9 cellular contexts compared by ENCODE assay signal in the genomic region with DNA sequence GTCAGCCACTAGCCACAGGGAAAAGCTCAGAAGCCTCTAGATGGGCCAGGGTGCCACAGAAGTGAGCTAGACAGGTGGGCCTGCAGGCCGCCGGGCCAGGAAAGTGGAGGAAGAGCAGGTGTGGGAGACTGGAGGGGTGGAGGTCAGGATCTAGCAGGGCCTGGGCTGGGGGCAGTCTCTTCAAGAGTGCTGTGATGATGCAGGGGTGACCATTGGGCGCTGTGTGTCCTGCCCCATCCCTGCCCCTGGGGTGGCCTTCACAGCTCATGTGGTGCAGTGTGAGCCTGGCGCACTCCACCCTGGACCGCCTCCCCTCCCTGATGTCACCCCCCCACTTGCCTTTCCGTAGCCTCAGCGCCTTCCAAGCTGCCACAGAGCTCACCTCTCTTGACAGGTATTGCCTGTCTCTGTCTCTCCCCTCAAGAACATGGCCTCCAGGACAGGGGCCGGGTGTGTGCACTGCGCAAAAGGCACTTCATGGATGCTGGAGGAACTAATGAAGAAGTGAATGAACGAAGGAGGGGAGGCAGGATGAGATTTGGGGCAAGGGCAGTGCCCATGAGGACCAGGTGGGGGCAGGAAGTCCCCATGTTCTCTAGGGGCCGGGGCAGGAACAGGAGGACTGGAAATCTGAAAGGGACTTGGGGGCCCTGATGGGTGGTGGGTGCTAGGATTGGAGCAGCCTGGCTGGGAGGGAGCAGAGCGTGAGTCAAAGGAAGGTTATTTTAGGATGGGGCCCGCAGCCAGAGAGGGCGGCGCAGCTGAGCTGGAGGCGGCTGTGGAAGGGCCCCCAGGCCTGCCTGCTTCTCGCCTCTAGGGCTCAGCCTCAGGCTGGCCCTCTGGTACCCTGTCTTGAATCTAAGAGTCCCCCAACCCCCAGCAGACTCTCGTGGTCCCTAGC. TPM values are rescaled to one million over a fixed set of nuclear protein-coding genes. Genes with fewer than 3 reads are reported as not detected.
DNase-seq lines count a peak whose midpoint lies in the region; ATAC-seq, FAIRE-seq and TF ChIP-seq lines count a peak whose summit lies in the region.
"Had no signal": no experiment of that assay in that cellular context is flagged by ENCODE, and none has a peak within 500 bp of the region (broad histone marks: within the 10 kb centered on the region; RNA-seq: fewer than 3 reads in every experiment).

No MANE protein-coding gene starts in this region.

- DNase-seq in HepG2 (ENCODE audit: low spot score) (no peak), right lobe of liver (no peak), brain microvascular endothelial cell (peak; percentile 52), mesothelial cell of epicardium (ENCODE audit: low spot score in 2 of 2, unreplicated experiment in 2 of 2) (no peak), NCI-H510A (lab: John Stamatoyannopoulos, UW) (no peak), DMS53 treated with DMSO at 0.1 percent for 48 hours (lab: John Stamatoyannopoulos, UW; ENCODE audit: unreplicated experiment) (no peak)

- no peak overlapping the region for H3K9ac ChIP-seq in HepG2 (ENCODE audit: insufficient read depth, low read depth, low read length)

- H2AFZ ChIP-seq in HepG2 (ENCODE audit: low read length), result no peak overlapping the region

- H3K4me1 ChIP-seq in HepG2 (ENCODE audit: insufficient read depth, low read length) (peaks cover 13% of the 10 kb centered on the region), right lobe of liver (peaks cover 0 to 7% (median 0%) of the 10 kb centered on the region in 4 donors)

- TF ChIP-seq POLR2A in HepG2 (IDR thresholded peaks at IDR 0.05; ENCODE audit: insufficient read depth in 1 of 2, low read depth in 2 of 2, low read length in 2 of 2) (no peak), right lobe of liver (IDR thresholded peaks at IDR 0.05) (no peak)

- no peaks in the 10 kb centered on the region for H3K27me3 Mint-ChIP-seq in mesothelial cell of epicardium (ENCODE audit: low read depth)

- peaks cover 7% of the 10 kb centered on the region; the same call in 1 of the 2 replicates for H4K20me1 ChIP-seq in HepG2 (ENCODE audit: insufficient read depth, low read length)

- no peak for TF ChIP-seq RAD21 in HepG2 (CRISPR knock-in tag; IDR thresholded peaks at IDR 0.05)

- BruUV-seq in HepG2 (replicated peaks; lab: Mats Ljungman, UMichigan), result no TSS peak

- no peaks in the 10 kb centered on the region for H3K9me3 Mint-ChIP-seq in mesothelial cell of epicardium

- TF ChIP-seq EP300 in HepG2 (IDR thresholded peaks at IDR 0.05; ENCODE audit: low read depth in 2 of 2, low read length in 2 of 2) (no peak), HepG2 (CRISPR knock-in tag; IDR thresholded peaks at IDR 0.05; ENCODE audit: borderline replicate concordance) (no peak)

- no peak for FAIRE-seq in HepG2 (lab: Jason Lieb, UNC)
- FAIRE-seq: TTC549 had no signal

- H3K4me2 ChIP-seq in HepG2 (ENCODE audit: low read depth, low read length), result no peak overlapping the region

- TF ChIP-seq CTCF in HepG2 (CRISPR knock-in tag; IDR thresholded peaks at IDR 0.05) (no peak), right lobe of liver (IDR thresholded peaks at IDR 0.05) (no peak), brain microvascular endothelial cell (IDR thresholded peaks at IDR 0.05; ENCODE audit: low read depth, low read length, missing control alignments) (peak; percentile 23), mesothelial cell of epicardium (IDR thresholded peaks at IDR 0.05; ENCODE audit: unreplicated experiment) (no peak)

- H3K79me2 ChIP-seq in HepG2 (ENCODE audit: insufficient read depth, low read length), result peaks cover 24% of the 10 kb centered on the region

- H3K27ac Mint-ChIP-seq in mesothelial cell of epicardium, result peak overlapping the region; percentile 3

- CTCF ChIA-PET in HepG2 (lab: Yijun Ruan, JAX; ENCODE audit: low intra/inter-chr PET ratio, low total read pairs), result no interaction called here

- H3K27ac ChIP-seq in HepG2 (ENCODE audit: extremely low read length, insufficient read depth, low read length), result no peak overlapping the region
- no peak overlapping the region for H3K27ac ChIP-seq in right lobe of liver
- peak overlapping the region; percentile 4 for H3K27ac ChIP-seq in brain microvascular endothelial cell

- intact Hi-C loops in HepG2 (cut with micrococcal nuclease; ENCODE audit: unreplicated experiment) (no loop called here), right lobe of liver (cut with DNase I) (no loop called here)

- no peak; the same call in 2 of the 3 replicates for ATAC-seq in HepG2
- ATAC-seq in right lobe of liver, result no peak
- no peak for ATAC-seq in HG03175 (IDR thresholded peaks at IDR 0.05; ENCODE audit: unreplicated experiment)
- ATAC-seq in GM18498 (IDR thresholded peaks at IDR 0.05; ENCODE audit: unreplicated experiment), result no peak

- H3K27me3 ChIP-seq in HepG2 (ENCODE audit: control insufficient read depth in 1 of 2, insufficient read depth in 2 of 2, low read length in 2 of 2) (no peaks in the 10 kb centered on the region), right lobe of liver (no peaks in the 10 kb centered on the region), brain microvascular endothelial cell (replicated peaks) (no peaks in the 10 kb centered on the region)

- H3K4me3 Mint-ChIP-seq in mesothelial cell of epicardium, result no peak overlapping the region

- WGBS in HepG2 (ENCODE audit: low lambda C conversion rate), result 94% methylated on average over 15 of the region's 18 CpGs
- WGBS in right lobe of liver (ENCODE audit: insufficient coverage, low coverage, low lambda C conversion rate, missing lambda C conversion rate), result 63% methylated on average over 6 of the region's 18 CpGs

- no peak overlapping the region for H3K4me3 ChIP-seq in HepG2 (replicated peaks in 1 of 3; ENCODE audit: insufficient read depth in 1 of 3, low read depth in 2 of 3, low read length in 3 of 3)
- H3K4me3 ChIP-seq in right lobe of liver, result no peak overlapping the region
- no peak overlapping the region for H3K4me3 ChIP-seq in brain microvascular endothelial cell (ENCODE audit: low read depth, low read length)

- H3K9me3 ChIP-seq in HepG2 (ENCODE audit: low read length) (no peaks in the 10 kb centered on the region), right lobe of liver (no peaks in the 10 kb centered on the region)

- H3K36me3 ChIP-seq in HepG2 (replicated peaks in 1 of 2; ENCODE audit: control insufficient read depth in 1 of 2, insufficient read depth in 2 of 2, low read length in 2 of 2) (peaks cover 1 to 3% of the 10 kb centered on the region in 2 experiments; a peak in 1 of 5 replicates), right lobe of liver (no peaks in the 10 kb centered on the region), brain microvascular endothelial cell (replicated peaks) (peaks cover 5% of the 10 kb centered on the region)

- no peaks in the 10 kb centered on the region for H3K36me3 Mint-ChIP-seq in mesothelial cell of epicardium

- H3K4me1 Mint-ChIP-seq in mesothelial cell of epicardium, result peaks cover 42% of the 10 kb centered on the region

- POLR2A ChIA-PET in HepG2 (lab: Yijun Ruan, JAX), result no interaction called here

- in situ Hi-C loops in HepG2 (cut with HindIII; ENCODE audit: extremely low pct_ligation_motif_present, low pct_unique_long_range_greater_than_20kb), result no loop called here
- in situ Hi-C loops in brain microvascular endothelial cell (cut with HindIII; ENCODE audit: low pct_ligation_motif_present, low sequenced_read_pairs), result no loop called here

RNA-seq across cellular contexts. Expression of gene SSBP4, which starts 6.6 kb away (rescaled TPM):
- 19.3 and 39.5 TPM in 2 replicates for total RNA-seq in HepG2 (2016; rRNA removed; fragmentation: Illumina TruSeq; extraction: Trizol)
- 95.2 and 104 TPM in 2 replicates for total RNA-seq in HepG2 (2016; cell fraction: cytosol; rRNA removed; fragmentation: Illumina TruSeq; extraction: Trizol; ENCODE audit: low read depth)
- total RNA-seq in HepG2 (2016; cell fraction: insoluble cytoplasmic fraction; rRNA removed; fragmentation: Illumina TruSeq; extraction: Trizol), result 14.4 and 39.0 TPM in 2 replicates
- 103 and 124 TPM in 2 replicates for total RNA-seq in HepG2 (2016; cell fraction: membrane; rRNA removed; fragmentation: Illumina TruSeq; extraction: Trizol)
- total RNA-seq in HepG2 (2016; cell fraction: nucleus; rRNA removed; fragmentation: Illumina TruSeq; extraction: Trizol), result 26.9 and 35.1 TPM in 2 replicates
- polyA plus RNA-seq in HepG2 (2011; rRNA removed), result 20.8 and 33.4 TPM in 2 replicates
- 11.6 and 28.6 TPM in 2 replicates for polyA plus RNA-seq in HepG2 (2011; cell fraction: cytosol; rRNA removed)
- 200 and 290 TPM in 2 replicates for polyA plus RNA-seq in HepG2 (2011; cell fraction: nucleus; rRNA removed)
- polyA plus RNA-seq in HepG2 (2012), result 18.2 and 31.6 TPM in 2 replicates
- polyA plus RNA-seq in HepG2 (2016; cell fraction: cytosol; fragmentation: Illumina TruSeq; extraction: Trizol; ENCODE audit: low read depth), result 133 and 147 TPM in 2 replicates
- 34.3 and 41.3 TPM in 2 replicates for polyA plus RNA-seq in HepG2 (2016; cell fraction: insoluble cytoplasmic fraction; fragmentation: Illumina TruSeq; extraction: Trizol; ENCODE audit: low read depth)
- 147 and 152 TPM in 2 replicates for polyA plus RNA-seq in HepG2 (2016; cell fraction: membrane; fragmentation: Illumina TruSeq; extraction: Trizol; ENCODE audit: low read depth)
- 117 and 122 TPM in 2 replicates for polyA plus RNA-seq in HepG2 (2016; cell fraction: nucleus; fragmentation: Illumina TruSeq; extraction: Trizol; ENCODE audit: insufficient read depth, low read depth)
- polyA minus RNA-seq in HepG2 (2011; rRNA and poly(A)+ RNA removed; ENCODE audit: low replicate concordance), result 10.3 and 12.3 TPM in 2 replicates
- 12.0 and 13.9 TPM in 2 replicates for polyA minus RNA-seq in HepG2 (2011; cell fraction: cytosol; rRNA and poly(A)+ RNA removed)
- polyA minus RNA-seq in HepG2 (2011; cell fraction: nucleus; rRNA and poly(A)+ RNA removed), result 20.1 and 21.6 TPM in 2 replicates
- 10 to 100 TPM; 12.8 to 23.9 (median 15.9) TPM for total RNA-seq in right lobe of liver
- total RNA-seq in mesothelial cell of epicardium, result 120 to 123 TPM (median 121 TPM) in 3 replicates

RNA-seq across cellular contexts. Expression of gene ISYNA1, which starts 12.2 kb away (rescaled TPM):
- total RNA-seq in HepG2 (2016; rRNA removed; fragmentation: Illumina TruSeq; extraction: Trizol), result 29.4 and 48.5 TPM in 2 replicates
- 8.4 and 10.1 TPM in 2 replicates for total RNA-seq in HepG2 (2016; cell fraction: cytosol; rRNA removed; fragmentation: Illumina TruSeq; extraction: Trizol; ENCODE audit: low read depth)
- total RNA-seq in HepG2 (2016; cell fraction: insoluble cytoplasmic fraction; rRNA removed; fragmentation: Illumina TruSeq; extraction: Trizol), result 29.3 and 46.4 TPM in 2 replicates
- total RNA-seq in HepG2 (2016; cell fraction: membrane; rRNA removed; fragmentation: Illumina TruSeq; extraction: Trizol), result 16.0 and 18.7 TPM in 2 replicates
- total RNA-seq in HepG2 (2016; cell fraction: nucleus; rRNA removed; fragmentation: Illumina TruSeq; extraction: Trizol), result 33.6 and 37.4 TPM in 2 replicates
- 29.6 and 36.5 TPM in 2 replicates for polyA plus RNA-seq in HepG2 (2011; rRNA removed)
- polyA plus RNA-seq in HepG2 (2011; cell fraction: cytosol; rRNA removed), result 14.0 and 25.3 TPM in 2 replicates
- 246 and 367 TPM in 2 replicates for polyA plus RNA-seq in HepG2 (2011; cell fraction: nucleus; rRNA removed)
- 32.5 and 49.8 TPM in 2 replicates for polyA plus RNA-seq in HepG2 (2012)
- polyA plus RNA-seq in HepG2 (2016; cell fraction: cytosol; fragmentation: Illumina TruSeq; extraction: Trizol; ENCODE audit: low read depth), result 16.0 and 16.5 TPM in 2 replicates
- polyA plus RNA-seq in HepG2 (2016; cell fraction: insoluble cytoplasmic fraction; fragmentation: Illumina TruSeq; extraction: Trizol; ENCODE audit: low read depth), result 44.6 and 57.4 TPM in 2 replicates
- 18.1 and 22.4 TPM in 2 replicates for polyA plus RNA-seq in HepG2 (2016; cell fraction: membrane; fragmentation: Illumina TruSeq; extraction: Trizol; ENCODE audit: low read depth)
- 103 and 119 TPM in 2 replicates for polyA plus RNA-seq in HepG2 (2016; cell fraction: nucleus; fragmentation: Illumina TruSeq; extraction: Trizol; ENCODE audit: insufficient read depth, low read depth)
- polyA minus RNA-seq in HepG2 (2011; rRNA and poly(A)+ RNA removed; ENCODE audit: low replicate concordance), result 1.3 and 50.2 TPM in 2 replicates
- polyA minus RNA-seq in HepG2 (2011; cell fraction: cytosol; rRNA and poly(A)+ RNA removed), result 20.4 and 29.0 TPM in 2 replicates
- polyA minus RNA-seq in HepG2 (2011; cell fraction: nucleus; rRNA and poly(A)+ RNA removed), result 13.3 and 14.3 TPM in 2 replicates
- total RNA-seq in right lobe of liver, result 1 to 10 TPM; 6.5 to 8.3 (median 7.8) TPM
- total RNA-seq in mesothelial cell of epicardium, result 795 to 833 TPM (median 826 TPM) in 3 replicates

RNA-seq across cellular contexts. Expression of gene LRRC25, which starts 28.3 kb away (rescaled TPM):
- total RNA-seq in HepG2 (2016; rRNA removed; fragmentation: Illumina TruSeq; extraction: Trizol), result 0.13 TPM in 1 of 2 replicates, not detected in the other
- total RNA-seq in HepG2 (2016; cell fraction: cytosol; rRNA removed; fragmentation: Illumina TruSeq; extraction: Trizol; ENCODE audit: low read depth), result 0.20 TPM in 1 of 2 replicates, not detected in the other
- total RNA-seq in HepG2 (2016; cell fraction: insoluble cytoplasmic fraction; rRNA removed; fragmentation: Illumina TruSeq; extraction: Trizol), result 0.11 TPM in 1 of 2 replicates, not detected in the other
- total RNA-seq in HepG2 (2016; cell fraction: membrane; rRNA removed; fragmentation: Illumina TruSeq; extraction: Trizol), result 0.17 and 0.19 TPM in 2 replicates
- 0.25 TPM in 1 of 2 replicates, not detected in the other for total RNA-seq in HepG2 (2016; cell fraction: nucleus; rRNA removed; fragmentation: Illumina TruSeq; extraction: Trizol)
- polyA plus RNA-seq in HepG2 (2011; rRNA removed), result 0.53 and 0.85 TPM in 2 replicates
- 0.66 and 0.68 TPM in 2 replicates for polyA plus RNA-seq in HepG2 (2011; cell fraction: cytosol; rRNA removed)
- polyA plus RNA-seq in HepG2 (2011; cell fraction: nucleus; rRNA removed), result 0.16 and 0.35 TPM in 2 replicates
- polyA plus RNA-seq in HepG2 (2012), result 0.11 and 0.13 TPM in 2 replicates
- 0.05 TPM in 1 of 2 replicates, not detected in the other for polyA plus RNA-seq in HepG2 (2016; cell fraction: cytosol; fragmentation: Illumina TruSeq; extraction: Trizol; ENCODE audit: low read depth)
- 0.12 and 0.15 TPM in 2 replicates for polyA plus RNA-seq in HepG2 (2016; cell fraction: insoluble cytoplasmic fraction; fragmentation: Illumina TruSeq; extraction: Trizol; ENCODE audit: low read depth)
- 0.13 TPM in 1 of 2 replicates, not detected in the other for polyA plus RNA-seq in HepG2 (2016; cell fraction: membrane; fragmentation: Illumina TruSeq; extraction: Trizol; ENCODE audit: low read depth)
- polyA plus RNA-seq in HepG2 (2016; cell fraction: nucleus; fragmentation: Illumina TruSeq; extraction: Trizol; ENCODE audit: insufficient read depth, low read depth), result not detected in 2 replicates
- polyA minus RNA-seq in HepG2 (2011; rRNA and poly(A)+ RNA removed; ENCODE audit: low replicate concordance), result 0.60 TPM in 1 of 2 replicates, not detected in the other
- polyA minus RNA-seq in HepG2 (2011; cell fraction: cytosol; rRNA and poly(A)+ RNA removed), result 0.40 and 0.70 TPM in 2 replicates
- 0.25 TPM in 1 of 2 replicates, not detected in the other for polyA minus RNA-seq in HepG2 (2011; cell fraction: nucleus; rRNA and poly(A)+ RNA removed)
- 10 to 100 TPM in 1 of 6 experiments, 1 to 10 TPM in 5; 1.9 to 12.6 (median 3.2) TPM for total RNA-seq in right lobe of liver
- total RNA-seq in mesothelial cell of epicardium, result 0.18 to 0.29 TPM in 2 of 3 replicates, not detected in the other

RNA-seq across cellular contexts. Expression of gene GDF15, which starts 39.8 kb away (rescaled TPM):
- total RNA-seq in HepG2 (2016; rRNA removed; fragmentation: Illumina TruSeq; extraction: Trizol), result 43.0 and 146 TPM in 2 replicates
- 42.0 and 45.2 TPM in 2 replicates for total RNA-seq in HepG2 (2016; cell fraction: cytosol; rRNA removed; fragmentation: Illumina TruSeq; extraction: Trizol; ENCODE audit: low read depth)
- total RNA-seq in HepG2 (2016; cell fraction: insoluble cytoplasmic fraction; rRNA removed; fragmentation: Illumina TruSeq; extraction: Trizol), result 37.4 and 148 TPM in 2 replicates
- total RNA-seq in HepG2 (2016; cell fraction: membrane; rRNA removed; fragmentation: Illumina TruSeq; extraction: Trizol), result 53.4 and 57.4 TPM in 2 replicates
- 112 and 139 TPM in 2 replicates for total RNA-seq in HepG2 (2016; cell fraction: nucleus; rRNA removed; fragmentation: Illumina TruSeq; extraction: Trizol)
- polyA plus RNA-seq in HepG2 (2011; rRNA removed), result 422 and 537 TPM in 2 replicates
- 539 and 794 TPM in 2 replicates for polyA plus RNA-seq in HepG2 (2011; cell fraction: cytosol; rRNA removed)
- 1,510 and 1,558 TPM in 2 replicates for polyA plus RNA-seq in HepG2 (2011; cell fraction: nucleus; rRNA removed)
- 229 and 758 TPM in 2 replicates for polyA plus RNA-seq in HepG2 (2012)
- 22.2 and 24.9 TPM in 2 replicates for polyA plus RNA-seq in HepG2 (2016; cell fraction: cytosol; fragmentation: Illumina TruSeq; extraction: Trizol; ENCODE audit: low read depth)
- polyA plus RNA-seq in HepG2 (2016; cell fraction: insoluble cytoplasmic fraction; fragmentation: Illumina TruSeq; extraction: Trizol; ENCODE audit: low read depth), result 49.2 and 57.0 TPM in 2 replicates
- polyA plus RNA-seq in HepG2 (2016; cell fraction: membrane; fragmentation: Illumina TruSeq; extraction: Trizol; ENCODE audit: low read depth), result 30.8 and 31.5 TPM in 2 replicates
- polyA plus RNA-seq in HepG2 (2016; cell fraction: nucleus; fragmentation: Illumina TruSeq; extraction: Trizol; ENCODE audit: insufficient read depth, low read depth), result 315 and 334 TPM in 2 replicates
- polyA minus RNA-seq in HepG2 (2011; rRNA and poly(A)+ RNA removed; ENCODE audit: low replicate concordance), result 4.5 and 440 TPM in 2 replicates
- 366 and 433 TPM in 2 replicates for polyA minus RNA-seq in HepG2 (2011; cell fraction: cytosol; rRNA and poly(A)+ RNA removed)
- polyA minus RNA-seq in HepG2 (2011; cell fraction: nucleus; rRNA and poly(A)+ RNA removed), result 115 and 151 TPM in 2 replicates
- total RNA-seq in right lobe of liver, result 100 to 1,000 TPM in 2 of 6 experiments, 10 to 100 TPM in 2, 1 to 10 TPM in 1, under 1 TPM in 1; 0.88 to 160 (median 57.5) TPM
- total RNA-seq in mesothelial cell of epicardium, result 3.2 to 4.7 TPM (median 3.9 TPM) in 3 replicates

Comparison
In these comparisons a context has a peak if more than half of its experiments do, and no peak if none do; other contexts are left out.
1. RNA of gene ISYNA1, which starts 12.2 kb away (total RNA-seq): 795 to 833 TPM in mesothelial cell of epicardium; 8.4 to 48.5 TPM in HepG2 and 6.5 to 8.3 TPM in right lobe of liver; every median in the first group is over 10 times any median in the second.